ENCODE assay signal across 10 cellular contexts in genomic region chr10:124725171-124725631, GRCh38. TPM values are rescaled to one million over a fixed set of nuclear protein-coding genes. Genes with fewer than 3 reads are reported as not detected.
A peak's percentile ranks its signal among the peaks of the same experiment; 100 is the strongest.
DNase-seq lines count a peak whose midpoint lies in the region; ATAC-seq, FAIRE-seq and TF ChIP-seq lines count a peak whose summit lies in the region.
"Had no signal": no experiment of that assay in that cellular context is flagged by ENCODE, and none has a peak within 500 bp of the region (broad histone marks: within the 10 kb centered on the region; RNA-seq: fewer than 3 reads in every experiment).

No MANE protein-coding gene starts in this region.

- H4K20me1 ChIP-seq in DND-41 (ENCODE audit: insufficient read depth, low read length): peaks cover 92% of the 10 kb centered on the region

- H3K9ac ChIP-seq in DND-41 (ENCODE audit: low read depth, low read length): no peak overlapping the region

- TF ChIP-seq CTCF in DND-41 (IDR thresholded peaks at IDR 0.05; ENCODE audit: borderline replicate concordance, extremely low read depth, low read length, poor library complexity, severe bottlenecking) (no peak), Peyer's patch (IDR thresholded peaks at IDR 0.05) (no peak), omental fat pad (IDR thresholded peaks at IDR 0.05) (no peak)

- no peak overlapping the region for H2AFZ ChIP-seq in DND-41 (ENCODE audit: low read depth, low read length)

- TF ChIP-seq POLR2A in Peyer's patch (IDR thresholded peaks at IDR 0.05): no peak

- no peaks in the 10 kb centered on the region for H3K9me3 ChIP-seq in DND-41 (ENCODE audit: insufficient read depth, low read length, severe bottlenecking)
- H3K9me3 ChIP-seq in Peyer's patch: no peaks in the 10 kb centered on the region
- H3K9me3 ChIP-seq in right cardiac atrium (ENCODE audit: control insufficient read depth, low read length): no peaks in the 10 kb centered on the region
- H3K9me3 ChIP-seq in small intestine (ENCODE audit: control insufficient read depth, low read depth): no peaks in the 10 kb centered on the region

- no peak overlapping the region for H3K4me3 ChIP-seq in DND-41 (ENCODE audit: low read depth in 1 of 2, low read length in 2 of 2)
- no peak overlapping the region for H3K4me3 ChIP-seq in Peyer's patch
- H3K4me3 ChIP-seq in right cardiac atrium (ENCODE audit: low read length): no peak overlapping the region
- no peak overlapping the region for H3K4me3 ChIP-seq in small intestine (ENCODE audit: low read depth in 1 of 2, low read length in 2 of 2)

- no peak for FAIRE-seq in small intestine (lab: Jason Lieb, UNC)

- ATAC-seq in DND-41 (ENCODE audit: insufficient read depth, low read depth) (no peak), right cardiac atrium (no peak), GM18868 (IDR thresholded peaks at IDR 0.05; ENCODE audit: unreplicated experiment) (no peak), omental fat pad (ENCODE audit: low FRiP score) (no peak)

- H3K27ac ChIP-seq in DND-41 (ENCODE audit: low read length): peak overlapping the region; percentile 60
- H3K27ac ChIP-seq in Peyer's patch: peak overlapping the region; percentile 72 to 92 (median 84)
- H3K27ac ChIP-seq in right cardiac atrium (ENCODE audit: low read length): peak overlapping the region; percentile 97
- peak overlapping the region; percentile 17 to 91 for H3K27ac ChIP-seq in small intestine (ENCODE audit: low read depth in 1 of 2, low read length in 1 of 2)

- WGBS in right cardiac atrium: 89% methylated on average over 9 of the region's 9 CpGs
- WGBS in small intestine, 3 donors: 91 to 92% (median 92%) methylated on average over 9 of the region's 9 CpGs

- DNase-seq in DND-41: no peak
- DNase-seq in Peyer's patch: peak in 2 of 3 donors; percentile 34 to 44
- peak in 1 of 3 donors; percentile 6 for DNase-seq in right cardiac atrium
- DNase-seq in small intestine: no peak
- no peak for DNase-seq in central memory CD4-positive, alpha-beta T cell
- no peak for DNase-seq in NCI-H82 (lab: John Stamatoyannopoulos, UW)
- no peak for DNase-seq in omental fat pad (ENCODE audit: low spot score)
- DNase-seq: effector CD8-positive, alpha-beta T cell; NCI-H446 had no signal

- H3K36me3 ChIP-seq in DND-41 (ENCODE audit: insufficient read depth, low read length): peaks cover 74% of the 10 kb centered on the region
- no peaks in the 10 kb centered on the region for H3K36me3 ChIP-seq in Peyer's patch
- no peaks in the 10 kb centered on the region for H3K36me3 ChIP-seq in small intestine (ENCODE audit: control insufficient read depth in 2 of 2, insufficient read depth in 2 of 2, low read length in 2 of 2)

- H3K4me1 ChIP-seq in DND-41 (ENCODE audit: insufficient read depth, low read length) (peaks cover 83% of the 10 kb centered on the region), Peyer's patch (peaks cover 26 to 95% (median 62%) of the 10 kb centered on the region in 4 donors), right cardiac atrium (ENCODE audit: control insufficient read depth, insufficient read depth, low read length) (peaks cover 53% of the 10 kb centered on the region), small intestine (ENCODE audit: control insufficient read depth in 2 of 2, insufficient read depth in 1 of 2, low read depth in 1 of 2, low read length in 1 of 2) (peaks cover 33 to 54% of the 10 kb centered on the region in 2 donors)

- H3K4me2 ChIP-seq in DND-41 (ENCODE audit: insufficient read depth, low read length): no peak overlapping the region

- H3K27me3 ChIP-seq in DND-41 (ENCODE audit: insufficient read depth, low read length, poor library complexity) (no peaks in the 10 kb centered on the region), Peyer's patch (no peaks in the 10 kb centered on the region), right cardiac atrium (ENCODE audit: control insufficient read depth, insufficient read depth) (no peaks in the 10 kb centered on the region), small intestine (ENCODE audit: control insufficient read depth in 2 of 2, insufficient read depth in 2 of 2, low read length in 2 of 2) (no peaks in the 10 kb centered on the region)

- intact Hi-C loops in right cardiac atrium (cut with DNase I): no loop called here

- peaks cover 100% of the 10 kb centered on the region for H3K79me2 ChIP-seq in DND-41 (ENCODE audit: insufficient read depth, low read length)

RNA-seq across cellular contexts. Expression of gene FAM53B, which starts 19.0 kb away (rescaled TPM):
- 10 to 100 TPM; 72.7 to 92.1 (median 80.5) TPM for total RNA-seq in Peyer's patch
- total RNA-seq in right cardiac atrium: 10 to 100 TPM; 34.6 to 58.3 (median 49.8) TPM
- 39.5 TPM for polyA plus RNA-seq in right cardiac atrium
- 10 to 100 TPM; 15.1 to 30.2 (median 18.8) TPM for polyA plus RNA-seq in small intestine
- total RNA-seq in omental fat pad: 10 to 100 TPM; 21.9 to 42.6 (median 32.2) TPM

Comparison
In these comparisons a context has a peak if more than half of its experiments do, and no peak if none do; other contexts are left out.
1. DNase-seq: peak in Peyer's patch (2 of 3); none in DND-41 (single experiment), small intestine (single experiment), central memory CD4-positive, alpha-beta T cell (single experiment), NCI-H82 (single experiment) and omental fat pad (single experiment).
2. Peak in every context shown above with its lines, with median percentiles within 50 percentile points of each other: H3K27ac ChIP-seq.